1 cellular context compared by ENCODE assay signal in genomic region chr4:174461438-174462106, GRCh38.
TF ChIP-seq lines count a peak whose summit lies in the region.

No MANE protein-coding gene starts in this region.

TF ChIP-seq in GM23338, 12 proteins besides CTCF, POLR2A, EP300 and RAD21 (continued from another document):
- TF ChIP-seq ZNF462 (CRISPR knock-in tag; IDR thresholded peaks at IDR 0.05) = no peak
- no peak for TF ChIP-seq POLR2AphosphoS5 (IDR thresholded peaks at IDR 0.05; ENCODE audit: low read depth)
